Comparison of ENCODE assay signal across 32 cellular contexts in genomic region chr19:1830568-1830967, GRCh38.
"Had no signal": no experiment of that assay in that cellular context is flagged by ENCODE, and none has a peak within 500 bp of the region (broad histone marks: within the 10 kb centered on the region; RNA-seq: fewer than 3 reads in every experiment).

No MANE protein-coding gene starts in this region.

- H3K4me3 ChIP-seq: esophagus muscularis mucosa, heart right ventricle, left lung, lower lobe of right lung, pancreas, right atrium auricular region, testis, transverse colon had no signal

- FAIRE-seq: astrocyte, pancreas, urothelium cell line had no signal

- H3K27me3 Mint-ChIP-seq: activated CD4-positive, alpha-beta memory T cell treated with anti-CD3 and anti-CD28 coated beads, Interleukin-2, amount 10 ng/mL, durations not matched to agents 7 days and 5 days; activated CD4-positive, alpha-beta T cell treated with anti-CD3 and anti-CD28 coated beads, Interleukin-2, amount 10 ng/mL, durations not matched to agents 7 days and 5 days; activated T-helper 17 cell treated with anti-CD3 and anti-CD28 coated beads, Interleukin-2, amount 50 U/mL, for 72 hours; dendritic cell treated with granulocyte-macrophage colony-stimulating factor and Interleukin-4, amounts not matched to agents 40 ng/mL and 50 ng/mL, for 4 days; naive thymus-derived CD8-positive, alpha-beta T cell; T-helper 17 cell had no signal

- H3K27me3 ChIP-seq: brain microvascular endothelial cell, esophagus muscularis mucosa, foreskin keratinocyte, heart right ventricle, left lung, pancreas, right atrium auricular region, testis, transverse colon had no signal

- H3K27ac Mint-ChIP-seq: activated CD4-positive, alpha-beta memory T cell treated with anti-CD3 and anti-CD28 coated beads, Interleukin-2, amount 10 ng/mL, durations not matched to agents 7 days and 5 days; activated CD4-positive, alpha-beta T cell treated with anti-CD3 and anti-CD28 coated beads, Interleukin-2, amount 10 ng/mL, durations not matched to agents 7 days and 5 days; activated T-helper 17 cell treated with anti-CD3 and anti-CD28 coated beads, Interleukin-2, amount 50 U/mL, for 72 hours; dendritic cell treated with granulocyte-macrophage colony-stimulating factor and Interleukin-4, amounts not matched to agents 40 ng/mL and 50 ng/mL, for 4 days; endodermal cell; T-helper 17 cell had no signal

- H3K4me3 Mint-ChIP-seq: activated CD4-positive, alpha-beta memory T cell treated with anti-CD3 and anti-CD28 coated beads, Interleukin-2, amount 10 ng/mL, durations not matched to agents 7 days and 5 days; activated CD4-positive, alpha-beta T cell treated with anti-CD3 and anti-CD28 coated beads, Interleukin-2, amount 10 ng/mL, durations not matched to agents 7 days and 5 days; activated T-cell treated with anti-CD3 and anti-CD28 coated beads, Interleukin-2, amount 50 U/mL, for 4 hours; activated T-helper 17 cell treated with anti-CD3 and anti-CD28 coated beads, Interleukin-2, amount 50 U/mL, for 72 hours; dendritic cell treated with granulocyte-macrophage colony-stimulating factor and Interleukin-4, amounts not matched to agents 40 ng/mL and 50 ng/mL, for 4 days; endodermal cell; naive thymus-derived CD8-positive, alpha-beta T cell; neural crest cell; T-helper 17 cell had no signal

- H3K4me1 ChIP-seq: foreskin keratinocyte had no signal

- H3K9me3 ChIP-seq: esophagus muscularis mucosa, heart right ventricle, left lung, lower lobe of right lung, pancreas, right atrium auricular region, testis, transverse colon had no signal

- H3K4me1 Mint-ChIP-seq: activated T-helper 17 cell treated with anti-CD3 and anti-CD28 coated beads, Interleukin-2, amount 50 U/mL, for 72 hours; neural crest cell had no signal

- H3K9me3 Mint-ChIP-seq: activated CD4-positive, alpha-beta memory T cell treated with anti-CD3 and anti-CD28 coated beads, Interleukin-2, amount 10 ng/mL, durations not matched to agents 7 days and 5 days; activated CD4-positive, alpha-beta T cell treated with anti-CD3 and anti-CD28 coated beads, Interleukin-2, amount 10 ng/mL, durations not matched to agents 7 days and 5 days; activated T-cell treated with anti-CD3 and anti-CD28 coated beads, Interleukin-2, amount 50 U/mL, for 4 hours; activated T-helper 17 cell treated with anti-CD3 and anti-CD28 coated beads, Interleukin-2, amount 50 U/mL, for 72 hours; dendritic cell treated with granulocyte-macrophage colony-stimulating factor and Interleukin-4, amounts not matched to agents 40 ng/mL and 50 ng/mL, for 4 days; endodermal cell; naive thymus-derived CD8-positive, alpha-beta T cell; neural crest cell had no signal

- H3K27ac ChIP-seq: brain microvascular endothelial cell, esophagus muscularis mucosa, foreskin keratinocyte, heart right ventricle, left lung, lower lobe of right lung, pancreas, right atrium auricular region, testis had no signal

- DNase-seq: activated CD4-positive, alpha-beta memory T cell treated with anti-CD3 and anti-CD28 coated beads, Interleukin-2, amount 10 ng/mL, durations not matched to agents 7 days and 5 days; activated CD4-positive, alpha-beta T cell treated with anti-CD3 and anti-CD28 coated beads for 1 hour; activated CD4-positive, alpha-beta T cell treated with anti-CD3 and anti-CD28 coated beads, Interleukin-2, amount 10 ng/mL, durations not matched to agents 7 days and 5 days; activated gamma-delta T cell treated with Interleukin-2 at 50 U/mL for 16 hours; activated naive CD4-positive, alpha-beta T cell treated with anti-CD3 and anti-CD28 coated beads, Interleukin-2, amount 50 U/mL, for 16 hours; activated T-cell treated with anti-CD3 and anti-CD28 coated beads, Interleukin-2, amount 50 U/mL, for 4 hours; amniotic stem cell; brain microvascular endothelial cell; caudate nucleus; endodermal cell; foreskin keratinocyte; heart right ventricle; left lung; lower lobe of right lung; mesenchymal stem cell; naive thymus-derived CD8-positive, alpha-beta T cell; nucleus accumbens; pancreas; stimulated activated CD4-positive, alpha-beta T cell treated with anti-CD3 and anti-CD28 coated beads, Interleukin-15, amount 100 ng/mL, for 24 hours; stimulated activated CD4-positive, alpha-beta T cell treated with anti-CD3 and anti-CD28 coated beads, Interleukin-2, amount 100 ng/mL, for 24 hours; stimulated activated naive CD4-positive, alpha-beta T cell treated with Interleukin-2 at 50 U/mL for 16 hours; T-helper 17 cell; T1000; testis; transverse colon had no signal

- ATAC-seq: activated T-cell treated with anti-CD3 and anti-CD28 coated beads, Interleukin-2, amount 50 U/mL, for 4 hours; activated T-helper 17 cell treated with anti-CD3 and anti-CD28 coated beads, Interleukin-2, amount 50 U/mL, for 72 hours; foreskin keratinocyte; heart right ventricle; left lung; lower lobe of right lung; naive thymus-derived CD8-positive, alpha-beta T cell; pancreas; T-helper 17 cell had no signal
